ENCODE assay signal across 8 cellular contexts in genomic region chr11:111936045-111936400, GRCh38. TPM values are rescaled to one million over a fixed set of nuclear protein-coding genes. Genes with fewer than 3 reads are reported as not detected.
DNase-seq lines count a peak whose midpoint lies in the region; ATAC-seq, FAIRE-seq and TF ChIP-seq lines count a peak whose summit lies in the region.

No MANE protein-coding gene starts in this region.

- no peak overlapping the region for H2AFZ ChIP-seq in astrocyte (ENCODE audit: low read depth, low read length)

- no peaks in the 10 kb centered on the region for H3K27me3 Mint-ChIP-seq in astrocyte (ENCODE audit: low read depth, unreplicated experiment)

- H3K27me3 ChIP-seq in left ventricle myocardium inferior (ENCODE audit: low read depth) (no peaks in the 10 kb centered on the region), astrocyte (ENCODE audit: insufficient read depth, low read length) (no peaks in the 10 kb centered on the region), muscle layer of duodenum (ENCODE audit: low read depth, low read length) (no peaks in the 10 kb centered on the region), uterus (no peaks in the 10 kb centered on the region)

- TF ChIP-seq POLR2A in uterus (IDR thresholded peaks at IDR 0.05), result no peak

- peak overlapping the region; percentile 91 for H3K4me2 ChIP-seq in astrocyte (ENCODE audit: low read length)

- H3K36me3 ChIP-seq in left ventricle myocardium inferior (no peaks in the 10 kb centered on the region), astrocyte (ENCODE audit: insufficient read depth, low read length) (no peaks in the 10 kb centered on the region), muscle layer of duodenum (ENCODE audit: control insufficient read depth in 1 of 2, insufficient read depth in 2 of 2, low read length in 2 of 2) (peaks cover 0 to 3% of the 10 kb centered on the region in 2 donors), uterus (no peaks in the 10 kb centered on the region)

- DNase-seq in left ventricle myocardium inferior (no peak), Right ventricle myocardium inferior (ENCODE audit: missing footprints) (no peak), astrocyte (ENCODE audit: low read depth) (no peak), uterus (no peak), hepatic stellate cell (ENCODE audit: low spot score) (no peak), SW 1271 (lab: John Stamatoyannopoulos, UW) (no peak)

- H3K4me1 Mint-ChIP-seq in astrocyte (ENCODE audit: low read depth, unreplicated experiment), result peaks cover 39% of the 10 kb centered on the region

- peak overlapping the region; percentile 77 for H3K9ac ChIP-seq in astrocyte (ENCODE audit: low read length)

- H3K9me3 ChIP-seq in left ventricle myocardium inferior (replicated peaks) (no peaks in the 10 kb centered on the region), astrocyte (ENCODE audit: insufficient read depth, low read depth, low read length) (no peaks in the 10 kb centered on the region), muscle layer of duodenum (ENCODE audit: control insufficient read depth in 1 of 2, low read length in 2 of 2) (no peaks in the 10 kb centered on the region), uterus (no peaks in the 10 kb centered on the region)

- H4K20me1 ChIP-seq in astrocyte (ENCODE audit: insufficient read depth, low read length), result no peaks in the 10 kb centered on the region

- FAIRE-seq in astrocyte (lab: Jason Lieb, UNC), result no peak

- ATAC-seq in Right ventricle myocardium inferior (no peak), HG03521 (IDR thresholded peaks at IDR 0.05; ENCODE audit: unreplicated experiment) (no peak)

- H3K4me1 ChIP-seq in left ventricle myocardium inferior, result peaks cover 66% of the 10 kb centered on the region
- H3K4me1 ChIP-seq in astrocyte (ENCODE audit: insufficient read depth, low read length), result peaks cover 38% of the 10 kb centered on the region
- H3K4me1 ChIP-seq in muscle layer of duodenum (ENCODE audit: control insufficient read depth in 1 of 2, insufficient read depth in 2 of 2, low read length in 2 of 2), result peaks cover 16 to 29% of the 10 kb centered on the region in 2 donors
- H3K4me1 ChIP-seq in uterus, result no peaks in the 10 kb centered on the region

- peak overlapping the region; percentile 82 for H3K4me3 Mint-ChIP-seq in astrocyte (ENCODE audit: unreplicated experiment)

- intact Hi-C loops in left ventricle myocardium inferior (cut with micrococcal nuclease), result no loop called here
- intact Hi-C loops in Right ventricle myocardium inferior (cut with DNase I), result no loop called here
- intact Hi-C loops in uterus (cut with DNase I; ENCODE audit: low total_unique reads), result loop anchor here (10.0 kb wide), 1 partner anchor 61 kb away; the partner anchor contains the start of genes ALG9, CFAP68 and FDXACB1

- peaks cover 4% of the 10 kb centered on the region for H3K79me2 ChIP-seq in astrocyte (ENCODE audit: insufficient read depth, low read length)

- H3K36me3 Mint-ChIP-seq in astrocyte (ENCODE audit: low read depth, unreplicated experiment), result no peaks in the 10 kb centered on the region

- no peaks in the 10 kb centered on the region for H3K9me3 Mint-ChIP-seq in astrocyte (ENCODE audit: unreplicated experiment)

- H3K27ac ChIP-seq in left ventricle myocardium inferior (replicated peaks) (peak overlapping the region; percentile 86), astrocyte (ENCODE audit: low read depth, low read length) (peak overlapping the region; percentile 38), muscle layer of duodenum (ENCODE audit: low read length) (peak overlapping the region; percentile 52), uterus (peak overlapping the region; percentile 78 to 79)

- no peak for TF ChIP-seq CTCF in left ventricle myocardium inferior (IDR thresholded peaks at IDR 0.05; ENCODE audit: borderline replicate concordance)
- TF ChIP-seq CTCF in astrocyte (IDR thresholded peaks at IDR 0.05; ENCODE audit: insufficient read depth, low read depth, low read length), result no peak
- TF ChIP-seq CTCF in uterus (IDR thresholded peaks at IDR 0.05), result no peak

- H3K4me3 ChIP-seq in left ventricle myocardium inferior, result peak overlapping the region; percentile 79
- H3K4me3 ChIP-seq in astrocyte (ENCODE audit: insufficient read depth, low read depth, low read length), result peak overlapping the region; percentile 72
- H3K4me3 ChIP-seq in muscle layer of duodenum (ENCODE audit: low read depth in 1 of 2, low read length in 2 of 2), result peak overlapping the region in 1 of 2 donors; percentile 88
- H3K4me3 ChIP-seq in uterus, result peak overlapping the region; percentile 58 to 72

- H3K27ac Mint-ChIP-seq in astrocyte (ENCODE audit: unreplicated experiment), result peak overlapping the region; percentile 88

RNA-seq across cellular contexts. Expression of gene DIXDC1, which starts 1.1 kb away (rescaled TPM):
- total RNA-seq in left ventricle myocardium inferior (20.2 TPM), Right ventricle myocardium inferior (20.7 TPM), astrocyte (16.5 and 17.3 TPM in 2 replicates), uterus (10 to 100 TPM; 38.7 to 63.0 (median 51.4) TPM)

RNA-seq across cellular contexts. Expression of gene C11orf52, which starts 17.3 kb away (rescaled TPM):
- total RNA-seq in left ventricle myocardium inferior (1.2 TPM), Right ventricle myocardium inferior (1.9 TPM), astrocyte (0.50 and 0.60 TPM in 2 replicates), uterus (1 to 10 TPM in 2 of 4 donors, not detected in 2; 1.6 to 2.4 TPM)

RNA-seq across cellular contexts. Expression of gene HSPB2, which starts 23.5 kb away (rescaled TPM):
- total RNA-seq in left ventricle myocardium inferior (36.5 TPM), Right ventricle myocardium inferior (43.7 TPM), astrocyte (not detected in 2 replicates), uterus (1 to 10 TPM in 1 of 4 donors, under 1 TPM in 1, not detected in 2; 0.21 to 5.2 TPM)

RNA-seq across cellular contexts. Expression of gene CRYAB, which starts 24.5 kb away (rescaled TPM):
- total RNA-seq in left ventricle myocardium inferior (6,704 TPM), Right ventricle myocardium inferior (7,453 TPM), astrocyte (4.1 and 5.7 TPM in 2 replicates), uterus (100 to 1,000 TPM in 1 of 4 donors, 10 to 100 TPM in 3; 19.9 to 179 (median 56.5) TPM)

RNA-seq across cellular contexts. Expression of gene CFAP68, which starts 56.7 kb away (rescaled TPM):
- total RNA-seq in left ventricle myocardium inferior, result 26.0 TPM
- total RNA-seq in Right ventricle myocardium inferior, result 27.2 TPM
- total RNA-seq in astrocyte, result 18.4 and 18.8 TPM in 2 replicates
- total RNA-seq in uterus, result 10 to 100 TPM in 1 of 4 donors, 1 to 10 TPM in 2, under 1 TPM in 1; 0.29 to 22.8 (median 4.2) TPM
